In genomic region chr19:55535579-55536350, GRCh38 we compare ENCODE assay signal across 26 cellular contexts. TPM values are rescaled to one million over a fixed set of nuclear protein-coding genes. Genes with fewer than 3 reads are reported as not detected.
DNase-seq lines count a peak whose midpoint lies in the region; ATAC-seq and TF ChIP-seq lines count a peak whose summit lies in the region.
"Had no signal": no experiment of that assay in that cellular context is flagged by ENCODE, and none has a peak within 500 bp of the region (broad histone marks: within the 10 kb centered on the region; RNA-seq: fewer than 3 reads in every experiment).

No MANE protein-coding gene starts in this region.

- H3K79me2 ChIP-seq in trophoblast cell (ENCODE audit: control insufficient read depth, insufficient read depth, low read length, poor library complexity): no peaks in the 10 kb centered on the region

- H4K12ac ChIP-seq in trophoblast cell (ENCODE audit: low read depth, low read length): no peak overlapping the region

- no peak overlapping the region for H3K4me3 ChIP-seq in BLaER1
- no peak overlapping the region for H3K4me3 ChIP-seq in Panc1 (ENCODE audit: low read depth in 2 of 2, low read length in 2 of 2)
- no peak overlapping the region for H3K4me3 ChIP-seq in trophoblast cell (ENCODE audit: low read depth, low read length)
- H3K4me3 ChIP-seq: GM12878, GM23248, HAP-1, PC-9 had no signal

- in situ Hi-C loops in Panc1 (cut with HindIII; ENCODE audit: low pct_unique_long_range_greater_than_20kb, low sequenced_read_pairs): no loop called here

- H4K8ac ChIP-seq in trophoblast cell (ENCODE audit: low read depth, low read length): no peak overlapping the region

- ATAC-seq in Panc1 (peak; percentile 39; the same call in 1 of the 2 replicates), HG03354 (IDR thresholded peaks at IDR 0.05; ENCODE audit: poor library complexity, severe bottlenecking, unreplicated experiment) (no peak)
- ATAC-seq: GM12878 had no signal

- H2BK5ac ChIP-seq in trophoblast cell (ENCODE audit: low read depth, low read length, poor library complexity): no peak overlapping the region

- no peaks in the 10 kb centered on the region for H3K27me3 Mint-ChIP-seq in nephron (ENCODE audit: low read depth)
- no peaks in the 10 kb centered on the region for H3K27me3 Mint-ChIP-seq in activated CD4-positive, alpha-beta T cell treated with anti-CD3 and anti-CD28 coated beads, Interleukin-2, amount 10 ng/mL, durations not matched to agents 7 days and 5 days
- H3K27me3 Mint-ChIP-seq: CD4-positive, alpha-beta T cell had no signal

- no peak overlapping the region for H3K9ac ChIP-seq in BLaER1
- H3K9ac ChIP-seq in trophoblast cell (ENCODE audit: low read length): no peak overlapping the region
- H3K9ac ChIP-seq: GM23248 had no signal

- DNase-seq in Panc1 (ENCODE audit: low read depth, low spot score) (no peak), trophoblast cell (peak in 1 of 2 donors; percentile 6), RWPE1 (ENCODE audit: low spot score) (no peak)
- DNase-seq in activated CD4-positive, alpha-beta T cell treated with anti-CD3 and anti-CD28 coated beads, Interleukin-2, amount 10 ng/mL, durations not matched to agents 7 days and 5 days: no peak
- DNase-seq: Caco-2; CD4-positive, alpha-beta T cell; DMS 273 treated with DMSO at 0.1 percent for 48 hours; DMS79 treated with DMSO at 0.1 percent for 48 hours; GM23248; KG1; NCI-H1092 treated with DMSO at 0.1 percent for 48 hours; NCI-H1436 treated with DMSO at 0.1 percent for 48 hours; NCI-H1930; NCI-H2227 treated with DMSO at 0.1 percent for 48 hours; NCI-H510A; NCI-H748 treated with DMSO at 0.1 percent for 48 hours; PC-9; SIG-M5 had no signal

- H2BK120ac ChIP-seq in trophoblast cell (ENCODE audit: insufficient read depth, low read length, poor library complexity): no peak overlapping the region

- TF ChIP-seq CTCF in Panc1 (IDR thresholded peaks at IDR 0.05) (no peak), nephron (IDR thresholded peaks at IDR 0.05; ENCODE audit: unreplicated experiment in 3 of 3) (no peak), RWPE1 (conservative IDR thresholded peaks at IDR 0.05; ENCODE audit: low read depth) (no peak)

- H4K20me1 ChIP-seq in BLaER1: no peaks in the 10 kb centered on the region

- H3K4me2 ChIP-seq in BLaER1 (no peak overlapping the region), trophoblast cell (ENCODE audit: low read length) (no peak overlapping the region)
- H3K4me2 ChIP-seq: PC-9 had no signal

- H3K4me1 ChIP-seq in BLaER1 (peaks cover 14% of the 10 kb centered on the region; the same call in 1 of the 2 replicates), Panc1 (ENCODE audit: control insufficient read depth, insufficient read depth, low read length) (peaks cover 6% of the 10 kb centered on the region), trophoblast cell (ENCODE audit: control insufficient read depth in 1 of 2, insufficient read depth in 2 of 2, low read length in 2 of 2) (peaks cover 4 to 5% of the 10 kb centered on the region in 2 experiments)
- H3K4me1 ChIP-seq: HAP-1 had no signal

- no peak overlapping the region for H3K23ac ChIP-seq in trophoblast cell (ENCODE audit: low read length)

- no peak overlapping the region for H2AK5ac ChIP-seq in trophoblast cell (ENCODE audit: low read length)

- H3K27ac ChIP-seq in BLaER1 (peak overlapping the region; percentile 9; the same call in 1 of the 2 replicates), Panc1 (ENCODE audit: low read length) (no peak overlapping the region), trophoblast cell (ENCODE audit: low read depth, low read length) (no peak overlapping the region), RWPE1 (no peak overlapping the region)
- H3K27ac ChIP-seq: GM23248, HL-60, PC-9 had no signal

- POLR2A ChIA-PET in Panc1 (lab: Charles Lee): interaction anchor here (0.7 kb wide), 1 partner anchor 9 kb away, joined by 4 read pairs; no protein-coding TSS in a partner anchor
- POLR2A ChIA-PET in RWPE1 (lab: Yijun Ruan, JAX; ENCODE audit: low non-redundant PET): interaction anchor here (0.5 kb wide), 1 partner anchor 31 kb away, joined by 6 read pairs; no protein-coding TSS in a partner anchor
- POLR2A ChIA-PET in activated CD4-positive, alpha-beta T cell treated with anti-CD3 and anti-CD28 coated beads, Interleukin-2, amount 10 ng/mL, durations not matched to agents 7 days and 5 days (lab: Charles Lee): no interaction called here

- H3K36me3 ChIP-seq in BLaER1 (no peaks in the 10 kb centered on the region), Panc1 (ENCODE audit: control insufficient read depth, insufficient read depth, low read length) (no peaks in the 10 kb centered on the region), trophoblast cell (ENCODE audit: control insufficient read depth in 1 of 2, insufficient read depth in 2 of 2, low read length in 2 of 2) (no peaks in the 10 kb centered on the region)
- H3K36me3 ChIP-seq: HAP-1 had no signal

- H3K9me3 ChIP-seq in BLaER1: no peaks in the 10 kb centered on the region
- H3K9me3 ChIP-seq in Panc1 (ENCODE audit: control insufficient read depth, insufficient read depth, low read depth, low read length): no peaks in the 10 kb centered on the region
- no peaks in the 10 kb centered on the region for H3K9me3 ChIP-seq in trophoblast cell (ENCODE audit: insufficient read depth, low read depth, low read length)
- H3K9me3 ChIP-seq: Caco-2, HAP-1 had no signal

- no peaks in the 10 kb centered on the region for H3K9me3 Mint-ChIP-seq in nephron
- no peaks in the 10 kb centered on the region for H3K9me3 Mint-ChIP-seq in activated CD4-positive, alpha-beta T cell treated with anti-CD3 and anti-CD28 coated beads, Interleukin-2, amount 10 ng/mL, durations not matched to agents 7 days and 5 days
- H3K9me3 Mint-ChIP-seq: CD4-positive, alpha-beta T cell had no signal

- H3K27me3 ChIP-seq in BLaER1: no peaks in the 10 kb centered on the region
- H3K27me3 ChIP-seq in Panc1 (ENCODE audit: control insufficient read depth, insufficient read depth, low read length): no peaks in the 10 kb centered on the region
- no peaks in the 10 kb centered on the region for H3K27me3 ChIP-seq in trophoblast cell (ENCODE audit: insufficient read depth, low read length)

- H2BK12ac ChIP-seq in trophoblast cell (ENCODE audit: low read length): no peak overlapping the region

- H4K91ac ChIP-seq in trophoblast cell (ENCODE audit: low read depth, low read length): no peak overlapping the region

- H3K79me1 ChIP-seq in trophoblast cell (ENCODE audit: low read length): peaks cover 2% of the 10 kb centered on the region

- no peaks in the 10 kb centered on the region for H3K36me3 Mint-ChIP-seq in nephron (ENCODE audit: low read depth)
- H3K36me3 Mint-ChIP-seq in activated CD4-positive, alpha-beta T cell treated with anti-CD3 and anti-CD28 coated beads, Interleukin-2, amount 10 ng/mL, durations not matched to agents 7 days and 5 days (ENCODE audit: low read depth): no peaks in the 10 kb centered on the region

- peak overlapping the region in 2 of 3 experiments; percentile 59 to 69 for H3K27ac Mint-ChIP-seq in nephron
- no peak overlapping the region for H3K27ac Mint-ChIP-seq in activated CD4-positive, alpha-beta T cell treated with anti-CD3 and anti-CD28 coated beads, Interleukin-2, amount 10 ng/mL, durations not matched to agents 7 days and 5 days
- H3K27ac Mint-ChIP-seq: CD4-positive, alpha-beta T cell had no signal

- H3K14ac ChIP-seq in trophoblast cell (ENCODE audit: low read length): no peak overlapping the region

- CTCF ChIA-PET in Panc1 (lab: Charles Lee) (interaction anchor here (0.5 kb wide), 1 partner anchor 89 kb away, joined by 6 read pairs; the partner anchor contains the start of gene ZNF784), RWPE1 (lab: Yijun Ruan, JAX) (no interaction called here)
- CTCF ChIA-PET in activated CD4-positive, alpha-beta T cell treated with anti-CD3 and anti-CD28 coated beads, Interleukin-2, amount 10 ng/mL, durations not matched to agents 7 days and 5 days (lab: Charles Lee): interaction anchor here (0.8 kb wide), 2 partner anchors 19 to 119 kb away, joined by 3 read pairs; no protein-coding TSS in a partner anchor

- peak overlapping the region in 1 of 3 experiments; percentile 8 for H3K4me3 Mint-ChIP-seq in nephron
- no peak overlapping the region for H3K4me3 Mint-ChIP-seq in activated CD4-positive, alpha-beta T cell treated with anti-CD3 and anti-CD28 coated beads, Interleukin-2, amount 10 ng/mL, durations not matched to agents 7 days and 5 days
- H3K4me3 Mint-ChIP-seq: CD4-positive, alpha-beta T cell had no signal

- H3K4ac ChIP-seq in trophoblast cell (ENCODE audit: low read depth, low read length): no peak overlapping the region

- no TSS peak for BruUV-seq in Panc1 (replicated peaks; lab: Mats Ljungman, UMichigan)

- no CpG with 5 or more reads among the region's 26 CpGs for WGBS in trophoblast cell (ENCODE audit: extremely low coverage, insufficient coverage, insufficient read length)

- no peak overlapping the region for H2AFZ ChIP-seq in trophoblast cell (ENCODE audit: insufficient read depth, low read length, poor library complexity)
- H2AFZ ChIP-seq: GM23248, PC-9 had no signal

- H3K18ac ChIP-seq in trophoblast cell (ENCODE audit: low read length): peak overlapping the region; percentile 58

- peaks cover 7% of the 10 kb centered on the region for H3K4me1 Mint-ChIP-seq in nephron
- no peaks in the 10 kb centered on the region for H3K4me1 Mint-ChIP-seq in activated CD4-positive, alpha-beta T cell treated with anti-CD3 and anti-CD28 coated beads, Interleukin-2, amount 10 ng/mL, durations not matched to agents 7 days and 5 days

- intact Hi-C loops in Panc1 (cut with micrococcal nuclease; ENCODE audit: unreplicated experiment): no loop called here

RNA-seq across cellular contexts. Expression of gene SBK2, which starts 1.2 kb away (rescaled TPM):
- 0.69 TPM for total RNA-seq in Panc1 (2021; ENCODE audit: unreplicated experiment)
- polyA plus RNA-seq in Panc1 (2012; ENCODE audit: insufficient read length): 5.2 TPM
- 0.30 and 0.31 TPM in 2 replicates for polyA plus RNA-seq in trophoblast cell (2013)
- total RNA-seq in activated CD4-positive, alpha-beta T cell treated with anti-CD3 and anti-CD28 coated beads, Interleukin-2, amount 10 ng/mL, durations not matched to agents 7 days and 5 days: not detected
- total RNA-seq: Caco-2; CD4-positive, alpha-beta T cell; GM12878; GM23248; HT-29 had no signal
- polyA plus RNA-seq: BJ, GM12878, GM23248 had no signal

RNA-seq across cellular contexts. Expression of gene SBK3, which starts 9.6 kb away (rescaled TPM):
- total RNA-seq in Panc1 (2021; ENCODE audit: unreplicated experiment): 4.0 TPM
- polyA plus RNA-seq in Panc1 (2012; ENCODE audit: insufficient read length): 8.8 TPM
- 0.06 and 0.11 TPM in 2 replicates for polyA plus RNA-seq in trophoblast cell (2013)
- total RNA-seq in activated CD4-positive, alpha-beta T cell treated with anti-CD3 and anti-CD28 coated beads, Interleukin-2, amount 10 ng/mL, durations not matched to agents 7 days and 5 days: not detected
- total RNA-seq: CD4-positive, alpha-beta T cell; GM12878; GM23248 had no signal
- polyA plus RNA-seq: GM12878, GM23248 had no signal

RNA-seq across cellular contexts. Expression of gene ZNF579, which starts 44.9 kb away (rescaled TPM):
- total RNA-seq in Panc1 (2021; ENCODE audit: unreplicated experiment): 39.5 TPM
- polyA plus RNA-seq in Panc1 (2012; ENCODE audit: insufficient read length): 53.7 TPM
- 28.5 and 29.6 TPM in 2 replicates for polyA plus RNA-seq in trophoblast cell (2013)
- 1 to 10 TPM; 7.0 to 8.0 TPM for total RNA-seq in activated CD4-positive, alpha-beta T cell treated with anti-CD3 and anti-CD28 coated beads, Interleukin-2, amount 10 ng/mL, durations not matched to agents 7 days and 5 days

RNA-seq across cellular contexts. Expression of gene SSC5D, which starts 47.5 kb away (rescaled TPM):
- 13.0 TPM for total RNA-seq in Panc1 (2021; ENCODE audit: unreplicated experiment)
- polyA plus RNA-seq in Panc1 (2012; ENCODE audit: insufficient read length): 12.3 TPM
- 24.2 and 24.4 TPM in 2 replicates for polyA plus RNA-seq in trophoblast cell (2013)
- total RNA-seq in activated CD4-positive, alpha-beta T cell treated with anti-CD3 and anti-CD28 coated beads, Interleukin-2, amount 10 ng/mL, durations not matched to agents 7 days and 5 days: under 1 TPM; 0.42 to 0.98 TPM
- total RNA-seq: HT-29 had no signal

RNA-seq across cellular contexts. Expression of gene NAT14, which starts 50.8 kb away (rescaled TPM):
- total RNA-seq in Panc1 (2021; ENCODE audit: unreplicated experiment): 93.1 TPM
- 138 TPM for polyA plus RNA-seq in Panc1 (2012; ENCODE audit: insufficient read length)
- 108 and 109 TPM in 2 replicates for polyA plus RNA-seq in trophoblast cell (2013)
- 10 to 100 TPM; 11.7 TPM for total RNA-seq in activated CD4-positive, alpha-beta T cell treated with anti-CD3 and anti-CD28 coated beads, Interleukin-2, amount 10 ng/mL, durations not matched to agents 7 days and 5 days
